In the genomic region with DNA sequence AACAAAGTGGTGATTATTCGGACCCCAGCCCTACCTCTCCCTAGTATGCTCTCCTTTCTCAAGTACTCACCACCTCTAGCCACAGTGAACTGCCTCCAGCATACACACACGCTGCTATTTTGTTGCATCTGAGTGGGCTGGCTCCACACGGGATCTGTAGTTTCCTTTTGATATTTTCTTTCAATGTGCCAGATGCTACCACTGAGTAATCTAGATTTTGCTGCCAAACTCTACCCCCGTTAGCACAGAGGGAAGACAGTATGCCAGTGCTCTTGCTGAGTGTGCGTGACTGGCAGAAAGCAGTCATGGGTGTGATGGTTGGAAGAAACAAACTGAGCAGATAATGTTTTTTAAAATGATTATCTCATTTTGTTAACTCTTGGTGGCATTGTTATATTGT, we compare ENCODE assay signal across 7 cellular contexts. TPM values are rescaled to one million over a fixed set of nuclear protein-coding genes. Genes with fewer than 3 reads are reported as not detected.
DNase-seq lines count a peak whose midpoint lies in the region; ATAC-seq, FAIRE-seq and TF ChIP-seq lines count a peak whose summit lies in the region.

No MANE protein-coding gene starts in this region.

- H3K9me3 Mint-ChIP-seq in endothelial cell (ENCODE audit: unreplicated experiment) (no peaks in the 10 kb centered on the region), natural killer cell (no peaks in the 10 kb centered on the region)

- H3K4me1 Mint-ChIP-seq in endothelial cell (ENCODE audit: unreplicated experiment) (peaks cover 89% of the 10 kb centered on the region), natural killer cell (peaks cover 87 to 88% of the 10 kb centered on the region in 2 donors)

- TF ChIP-seq CTCF in HL-60 (IDR thresholded peaks at IDR 0.05; ENCODE audit: insufficient read depth, low read length) (no peak), endothelial cell (IDR thresholded peaks at IDR 0.05; ENCODE audit: unreplicated experiment) (no peak), natural killer cell (IDR thresholded peaks at IDR 0.05) (no peak)

- ATAC-seq in natural killer cell = peak; percentile 2 to 19 (median 14)

- DNase-seq in HL-60 (ENCODE audit: low read depth in 1 of 2, low spot score in 1 of 2) (no peak), endothelial cell (ENCODE audit: low spot score) (no peak), natural killer cell (no peak), NCI-H345 treated with DMSO at 0.1 percent for 48 hours (lab: John Stamatoyannopoulos, UW; ENCODE audit: unreplicated experiment) (no peak), 8988T (no peak), HTR-8/SVneo (ENCODE audit: insufficient read length, low spot score) (no peak)
- DNase-seq in activated CD4-positive, alpha-beta T cell treated with anti-CD3 and anti-CD28 coated beads, Interleukin-2, amount 50 U/mL, for 24 hours (ENCODE audit: low read depth in 1 of 2, low spot score in 1 of 2) = peak; percentile 28 to 62

- peak overlapping the region; percentile 24 for H3K4me3 Mint-ChIP-seq in endothelial cell (ENCODE audit: unreplicated experiment)
- peak overlapping the region; percentile 95 for H3K4me3 Mint-ChIP-seq in natural killer cell

- no peaks in the 10 kb centered on the region for H3K27me3 ChIP-seq in HL-60 (ENCODE audit: insufficient read depth, poor library complexity, severe bottlenecking)

- no peak overlapping the region for H3K4me3 ChIP-seq in HL-60 (replicated peaks; ENCODE audit: insufficient read depth, low read length)

- no peak for FAIRE-seq in HTR-8/SVneo (lab: Jason Lieb, UNC)

- peak overlapping the region; percentile 77 for H3K27ac ChIP-seq in HL-60 (replicated peaks)

- intact Hi-C loops in natural killer cell (cut with micrococcal nuclease) = no loop called here

- H3K36me3 Mint-ChIP-seq in endothelial cell (ENCODE audit: low read depth, unreplicated experiment) = peaks cover 33% of the 10 kb centered on the region
- H3K36me3 Mint-ChIP-seq in natural killer cell = peaks cover 2% of the 10 kb centered on the region

- H3K27ac Mint-ChIP-seq in endothelial cell (ENCODE audit: unreplicated experiment) (peak overlapping the region; percentile 49), natural killer cell (peak overlapping the region; percentile 93 to 100)

- H3K27me3 Mint-ChIP-seq in endothelial cell (ENCODE audit: unreplicated experiment) (peaks cover 10% of the 10 kb centered on the region), natural killer cell (ENCODE audit: low read depth in 2 of 2) (no peaks in the 10 kb centered on the region)

RNA-seq across cellular contexts. Expression of a gene that starts 11.6 kb away (rescaled TPM):
- total RNA-seq in endothelial cell (ENCODE audit: unreplicated experiment) (241 TPM), natural killer cell (100 to 1,000 TPM; 415 to 542 (median 445) TPM)

RNA-seq across cellular contexts. Expression of a gene that starts 55.4 kb away (rescaled TPM):
- total RNA-seq in endothelial cell (ENCODE audit: unreplicated experiment) = 38.6 TPM
- 100 to 1,000 TPM in 1 of 3 donors, 10 to 100 TPM in 2; 67.4 to 101 (median 75.3) TPM for total RNA-seq in natural killer cell

RNA-seq across cellular contexts. Expression of a gene that starts 55.8 kb away (rescaled TPM):
- 82.3 TPM for total RNA-seq in endothelial cell (ENCODE audit: unreplicated experiment)
- 10 to 100 TPM; 23.5 to 32.7 (median 30.7) TPM for total RNA-seq in natural killer cell

RNA-seq across cellular contexts. Expression of a gene that starts 56.1 kb away (rescaled TPM):
- 25.1 TPM for total RNA-seq in endothelial cell (ENCODE audit: unreplicated experiment)
- 10 to 100 TPM; 54.2 to 62.5 (median 60.1) TPM for total RNA-seq in natural killer cell

Comparison
In these comparisons a context has a peak if more than half of its experiments do, and no peak if none do; other contexts are left out.
1. DNase-seq: peak in activated CD4-positive, alpha-beta T cell treated with anti-CD3 and anti-CD28 coated beads, Interleukin-2, amount 50 U/mL, for 24 hours (2 of 2); none in HL-60 (0 of 2), endothelial cell (single experiment), natural killer cell (single experiment), NCI-H345 treated with DMSO at 0.1 percent for 48 hours (single experiment), 8988T (single experiment) and HTR-8/SVneo (single experiment).